In genomic region chr17:62058611-62059010, GRCh38 we compare ENCODE assay signal across 17 cellular contexts.
"Had no signal": no experiment of that assay in that cellular context is flagged by ENCODE, and none has a peak within 500 bp of the region (broad histone marks: within the 10 kb centered on the region; RNA-seq: fewer than 3 reads in every experiment).

No MANE protein-coding gene starts in this region.

- H3K9me3 ChIP-seq: ovary, tibial artery, vagina had no signal

- ATAC-seq: activated CD8-positive, alpha-beta T cell treated with anti-CD3 and anti-CD28 coated beads, Interleukin-2, amount 10 ng/mL, durations not matched to agents 7 days and 5 days; activated naive CD8-positive, alpha-beta T cell treated with anti-CD3 and anti-CD28 coated beads, Interleukin-2, amount 50 U/mL, for 24 hours; stimulated activated naive B cell treated with anti-CD40 and anti-IgM and Interleukin-4, amounts not matched to agents 10 μg/mL and 1 μg/mL and 100 μg/mL, for 72 hours had no signal

- H3K4me3 ChIP-seq: cardiac muscle cell, neural progenitor cell, ovary, tibial artery, vagina had no signal

- H3K27ac ChIP-seq: neural progenitor cell, ovary, vagina had no signal

- DNase-seq: activated B cell treated with CpG ODN at 0.5 μM for 24 hours; activated CD8-positive, alpha-beta memory T cell treated with anti-CD3 and anti-CD28 coated beads, Interleukin-2, amount 50 U/mL, for 4 hours; activated CD8-positive, alpha-beta T cell treated with anti-CD3 and anti-CD28 coated beads, Interleukin-2, amount 10 ng/mL, durations not matched to agents 7 days and 5 days; activated gamma-delta T cell treated with Interleukin-2 at 50 U/mL for 16 hours; activated naive CD8-positive, alpha-beta T cell treated with anti-CD3 and anti-CD28 coated beads, Interleukin-2, amount 50 U/mL, for 24 hours; activated T-cell treated with anti-CD3 and anti-CD28 coated beads, Interleukin-2, amount 50 U/mL, for 48 hours; ovary; stimulated activated CD4-positive, alpha-beta T cell treated with anti-CD3 and anti-CD28 coated beads, Interleukin-2, amount 100 ng/mL, for 48 hours; stimulated activated naive B cell treated with anti-CD40 and anti-IgM and Interleukin-4, amounts not matched to agents 10 μg/mL and 1 μg/mL and 100 μg/mL, for 72 hours; tibial artery had no signal

- H3K36me3 ChIP-seq: ovary had no signal

- H3K9me3 Mint-ChIP-seq: activated B cell treated with CpG ODN at 0.5 μM for 24 hours; activated CD4-positive, alpha-beta T cell treated with anti-CD3 and anti-CD28 coated beads, Interleukin-2, amount 10 ng/mL, durations not matched to agents 24 days and 14 days; activated naive CD8-positive, alpha-beta T cell treated with anti-CD3 and anti-CD28 coated beads, Interleukin-2, amount 50 U/mL, for 24 hours; neural progenitor cell; stimulated activated naive B cell treated with anti-CD40 and anti-IgM and Interleukin-4, amounts not matched to agents 10 μg/mL and 1 μg/mL and 100 μg/mL, for 72 hours; T-helper 1 cell treated with Interleukin-12 subunit alpha and Interleukin-12 subunit beta and Interleukin-4 antibody, amounts not matched to agents 30 μg/mL and 1 μg/mL, for 36 hours had no signal

- H3K27me3 Mint-ChIP-seq: activated B cell treated with CpG ODN at 0.5 μM for 24 hours; activated CD4-positive, alpha-beta T cell treated with anti-CD3 and anti-CD28 coated beads, Interleukin-2, amount 10 ng/mL, durations not matched to agents 24 days and 14 days; activated naive CD8-positive, alpha-beta T cell treated with anti-CD3 and anti-CD28 coated beads, Interleukin-2, amount 50 U/mL, for 24 hours; stimulated activated naive B cell treated with anti-CD40 and anti-IgM and Interleukin-4, amounts not matched to agents 10 μg/mL and 1 μg/mL and 100 μg/mL, for 72 hours had no signal

- H3K27me3 ChIP-seq: cardiac muscle cell, neural progenitor cell, ovary, tibial artery, vagina had no signal

- H3K4me3 Mint-ChIP-seq: activated B cell treated with CpG ODN at 0.5 μM for 24 hours; activated CD4-positive, alpha-beta T cell treated with anti-CD3 and anti-CD28 coated beads, Interleukin-2, amount 10 ng/mL, durations not matched to agents 24 days and 14 days; activated CD8-positive, alpha-beta T cell treated with anti-CD3 and anti-CD28 coated beads, Interleukin-2, amount 10 ng/mL, durations not matched to agents 7 days and 5 days; activated naive CD8-positive, alpha-beta T cell treated with anti-CD3 and anti-CD28 coated beads, Interleukin-2, amount 50 U/mL, for 24 hours; neural progenitor cell; stimulated activated naive B cell treated with anti-CD40 and anti-IgM and Interleukin-4, amounts not matched to agents 10 μg/mL and 1 μg/mL and 100 μg/mL, for 72 hours; T-helper 1 cell treated with Interleukin-12 subunit alpha and Interleukin-12 subunit beta and Interleukin-4 antibody, amounts not matched to agents 30 μg/mL and 1 μg/mL, for 36 hours had no signal

- H3K27ac Mint-ChIP-seq: activated B cell treated with CpG ODN at 0.5 μM for 24 hours; activated CD8-positive, alpha-beta T cell treated with anti-CD3 and anti-CD28 coated beads, Interleukin-2, amount 10 ng/mL, durations not matched to agents 7 days and 5 days; activated naive CD8-positive, alpha-beta T cell treated with anti-CD3 and anti-CD28 coated beads, Interleukin-2, amount 50 U/mL, for 24 hours; T-helper 1 cell treated with Interleukin-12 subunit alpha and Interleukin-12 subunit beta and Interleukin-4 antibody, amounts not matched to agents 30 μg/mL and 1 μg/mL, for 36 hours had no signal

- FAIRE-seq: astrocyte, endometrium had no signal
